In the genomic region with DNA sequence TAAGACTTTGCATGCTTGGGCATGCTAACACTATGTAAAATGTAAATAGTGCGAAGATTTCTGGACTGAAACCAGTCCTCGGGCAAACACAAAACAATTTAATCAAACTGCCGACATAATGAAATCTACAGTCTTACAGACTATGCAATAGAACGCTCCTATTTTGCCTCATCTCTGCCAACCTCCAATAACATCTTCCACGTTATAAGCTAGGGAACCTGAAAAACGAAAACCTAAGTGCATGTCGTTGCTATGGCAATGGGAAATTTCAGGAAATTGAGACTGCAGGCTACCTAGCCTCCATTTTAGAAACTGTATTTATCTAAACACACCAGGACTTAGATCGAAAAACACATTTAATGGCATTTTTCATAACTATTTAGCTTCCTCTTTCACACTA, we compare ENCODE assay signal across 8 cellular contexts. TPM values are rescaled to one million over a fixed set of nuclear protein-coding genes. Genes with fewer than 3 reads are reported as not detected.
A peak's percentile ranks its signal among the peaks of the same experiment; 100 is the strongest.
DNase-seq lines count a peak whose midpoint lies in the region; ATAC-seq and TF ChIP-seq lines count a peak whose summit lies in the region.

No MANE protein-coding gene starts in this region.

- TF ChIP-seq EP300 in esophagus muscularis mucosa (IDR thresholded peaks at IDR 0.05) = no peak
- TF ChIP-seq EP300 in ovary (IDR thresholded peaks at IDR 0.05) = no peak

- CTCF ChIA-PET in BJ (lab: Yijun Ruan, JAX) = interaction anchor here (0.5 to 7.8 kb wide), 2 partner anchors 114 to 170 kb away, joined by 4 to 48 read pairs; no protein-coding TSS in a partner anchor

- H3K27me3 ChIP-seq in BJ (ENCODE audit: control insufficient read depth, insufficient read depth, low read length) (no peaks in the 10 kb centered on the region), HL-60 (ENCODE audit: insufficient read depth, poor library complexity, severe bottlenecking) (no peaks in the 10 kb centered on the region), esophagus muscularis mucosa (no peaks in the 10 kb centered on the region), ovary (no peaks in the 10 kb centered on the region)

- peak overlapping the region; percentile 96 for H3K27ac ChIP-seq in HL-60 (replicated peaks)
- no peak overlapping the region for H3K27ac ChIP-seq in esophagus muscularis mucosa (replicated peaks in 1 of 4)
- H3K27ac ChIP-seq in ovary = no peak overlapping the region

- intact Hi-C loops in esophagus muscularis mucosa (cut with DNase I) (loop anchor here (10.0 kb wide), 1 partner anchor 615 kb away; the partner anchor contains the start of gene FBXO3), ovary (cut with DNase I) (loop anchor here (2.0 to 10.0 kb wide), 5 partner anchors 95 to 175 kb away; partner anchors contain the start of gene HIPK3 (in 4 of the 4))

- ATAC-seq in SK-N-SH treated with all-trans-retinoic acid at 6 μM for 48 hours (peak; percentile 51), GM21360 (IDR thresholded peaks at IDR 0.05; ENCODE audit: unreplicated experiment) (no peak), GM18520 (IDR thresholded peaks at IDR 0.05; ENCODE audit: unreplicated experiment) (no peak)

- TF ChIP-seq POLR2A in esophagus muscularis mucosa (IDR thresholded peaks at IDR 0.05; ENCODE audit: low read depth) (no peak), ovary (IDR thresholded peaks at IDR 0.05) (no peak)

- WGBS in esophagus muscularis mucosa = 12% methylated on average over 8 of the region's 8 CpGs
- WGBS in ovary, 3 donors = 4 to 9% (median 8%) methylated on average over 8 of the region's 8 CpGs

- H3K36me3 ChIP-seq in BJ (ENCODE audit: control insufficient read depth, insufficient read depth, low read length) = no peaks in the 10 kb centered on the region
- H3K36me3 ChIP-seq in esophagus muscularis mucosa = no peaks in the 10 kb centered on the region
- no peaks in the 10 kb centered on the region for H3K36me3 ChIP-seq in ovary

- TF ChIP-seq CTCF in BJ (IDR thresholded peaks at IDR 0.05; ENCODE audit: insufficient read depth, low read depth, low read length) (no peak), HL-60 (IDR thresholded peaks at IDR 0.05; ENCODE audit: insufficient read depth, low read length) (no peak), esophagus muscularis mucosa (IDR thresholded peaks at IDR 0.05) (no peak), ovary (IDR thresholded peaks at IDR 0.05) (no peak)

- POLR2A ChIA-PET in BJ (lab: Charles Lee) = no interaction called here

- no peak for DNase-seq in BJ (ENCODE audit: low read depth)
- peak in 1 of 2 experiments; percentile 31 for DNase-seq in HL-60 (ENCODE audit: low read depth in 1 of 2, low spot score in 1 of 2)
- DNase-seq in esophagus muscularis mucosa (ENCODE audit: extremely low spot score) = no peak
- DNase-seq in ovary = no peak
- no peak for DNase-seq in amygdala (lab: John Stamatoyannopoulos, UW)

- H3K4me3 ChIP-seq in BJ (ENCODE audit: low read depth, low read length) (peak overlapping the region; percentile 96), HL-60 (replicated peaks; ENCODE audit: insufficient read depth, low read length) (peak overlapping the region; percentile 97), esophagus muscularis mucosa (peak overlapping the region; percentile 63 to 75 (median 70)), ovary (peak overlapping the region; percentile 84)

- H3K9me3 ChIP-seq in esophagus muscularis mucosa (no peaks in the 10 kb centered on the region), ovary (no peaks in the 10 kb centered on the region)

- H3K4me1 ChIP-seq in esophagus muscularis mucosa = peaks cover 17 to 51% (median 48%) of the 10 kb centered on the region in 4 donors
- peaks cover 6% of the 10 kb centered on the region for H3K4me1 ChIP-seq in ovary (ENCODE audit: insufficient read depth)

TF ChIP-seq in SK-N-SH treated with all-trans-retinoic acid at 6 μM for 48 hours, 23 proteins besides CTCF, POLR2A, EP300 and RAD21:
- TF ChIP-seq, protein P1, sequence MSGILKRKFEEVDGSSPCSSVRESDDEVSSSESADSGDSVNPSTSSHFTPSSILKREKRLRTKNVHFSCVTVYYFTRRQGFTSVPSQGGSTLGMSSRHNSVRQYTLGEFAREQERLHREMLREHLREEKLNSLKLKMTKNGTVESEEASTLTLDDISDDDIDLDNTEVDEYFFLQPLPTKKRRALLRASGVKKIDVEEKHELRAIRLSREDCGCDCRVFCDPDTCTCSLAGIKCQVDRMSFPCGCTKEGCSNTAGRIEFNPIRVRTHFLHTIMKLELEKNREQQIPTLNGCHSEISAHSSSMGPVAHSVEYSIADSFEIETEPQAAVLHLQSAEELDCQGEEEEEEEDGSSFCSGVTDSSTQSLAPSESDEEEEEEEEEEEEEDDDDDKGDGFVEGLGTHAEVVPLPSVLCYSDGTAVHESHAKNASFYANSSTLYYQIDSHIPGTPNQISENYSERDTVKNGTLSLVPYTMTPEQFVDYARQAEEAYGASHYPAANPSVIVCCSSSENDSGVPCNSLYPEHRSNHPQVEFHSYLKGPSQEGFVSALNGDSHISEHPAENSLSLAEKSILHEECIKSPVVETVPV (CRISPR knock-in tag; IDR thresholded peaks at IDR 0.05) = no peak
- no peak for TF ChIP-seq ARNTL (CRISPR knock-in tag; IDR thresholded peaks at IDR 0.05; ENCODE audit: borderline replicate concordance, low read depth)
- TF ChIP-seq POU6F1 (CRISPR knock-in tag; IDR thresholded peaks at IDR 0.05; ENCODE audit: borderline replicate concordance, low read depth) = no peak
- TF ChIP-seq PPARA (CRISPR knock-in tag; IDR thresholded peaks at IDR 0.05; ENCODE audit: borderline replicate concordance) = no peak
- no peak for TF ChIP-seq ISL1 (CRISPR knock-in tag; IDR thresholded peaks at IDR 0.05)
- no peak for TF ChIP-seq TCF4 (CRISPR knock-in tag; IDR thresholded peaks at IDR 0.05; ENCODE audit: borderline replicate concordance)
TF ChIP-seq in SK-N-SH treated with all-trans-retinoic acid at 6 μM for 48 hours: peak in this region for 0.

RNA-seq across cellular contexts. Expression of gene CSTF3, which starts 1.1 kb away (rescaled TPM):
- polyA plus RNA-seq in BJ (2011; rRNA removed) = 7.9 and 18.9 TPM in 2 replicates
- 23.8 and 27.9 TPM in 2 replicates for polyA minus RNA-seq in BJ (2011; rRNA and poly(A)+ RNA removed)
- 10 to 100 TPM in 1 of 4 donors, 1 to 10 TPM in 3; 7.1 to 12.5 (median 9.5) TPM for total RNA-seq in esophagus muscularis mucosa
- 10 to 100 TPM in 6 of 7 donors, 1 to 10 TPM in 1; 7.4 to 28.8 (median 24.8) TPM for total RNA-seq in ovary
- 10 to 100 TPM; 13.4 to 23.7 TPM for polyA plus RNA-seq in ovary
